Comparison of ENCODE assay signal across 21 cellular contexts in genomic region chr10:132690401-132690800, GRCh38.
DNase-seq lines count a peak whose midpoint lies in the region; FAIRE-seq and TF ChIP-seq lines count a peak whose summit lies in the region.
"Had no signal": no experiment of that assay in that cellular context is flagged by ENCODE, and none has a peak within 500 bp of the region (broad histone marks: within the 10 kb centered on the region; RNA-seq: fewer than 3 reads in every experiment).

No MANE protein-coding gene starts in this region.

- no peak overlapping the region for H3K9ac ChIP-seq in kidney (ENCODE audit: low read length in 2 of 2)
- H3K9ac ChIP-seq: BLaER1 treated with 17β-estradiol and CSF1 and Interleukin-3, amounts not matched to agents 10 nM and 100 nM had no signal

- H3K4me1 ChIP-seq in kidney (ENCODE audit: control insufficient read depth in 1 of 2, insufficient read depth in 1 of 2, low read depth in 1 of 2, low read length in 2 of 2) (no peaks in the 10 kb centered on the region), sigmoid colon (peaks cover 0 to 4% (median 0%) of the 10 kb centered on the region in 4 donors), prostate gland (replicated peaks) (peaks cover 6% of the 10 kb centered on the region)

- peak overlapping the region; percentile 4 for H3K27ac ChIP-seq in caudate nucleus (ENCODE audit: low read depth, low read length)
- no peak overlapping the region for H3K27ac ChIP-seq in kidney (ENCODE audit: low read depth in 2 of 2, low read length in 2 of 2)
- no peak overlapping the region for H3K27ac ChIP-seq in sigmoid colon
- no peak overlapping the region for H3K27ac ChIP-seq in prostate gland
- H3K27ac ChIP-seq: BLaER1 treated with 17β-estradiol and CSF1 and Interleukin-3, amounts not matched to agents 10 nM and 100 nM; SJSA1 had no signal

- WGBS in sigmoid colon, 2 donors: 97% methylated on average over 7 of the region's 7 CpGs
- 99% methylated on average over 7 of the region's 7 CpGs for WGBS in prostate gland

- TF ChIP-seq CTCF in kidney (IDR thresholded peaks at IDR 0.05; ENCODE audit: borderline replicate concordance, extremely low read depth, insufficient read depth) (no peak), sigmoid colon (IDR thresholded peaks at IDR 0.05) (no peak), prostate gland (IDR thresholded peaks at IDR 0.05) (no peak)

- FAIRE-seq in kidney (lab: Jason Lieb, UNC): no peak
- FAIRE-seq: GM19239 had no signal

- H3K36me3 ChIP-seq in kidney (ENCODE audit: control insufficient read depth in 1 of 2, insufficient read depth in 2 of 2, low read length in 2 of 2) (peaks cover 0 to 8% of the 10 kb centered on the region in 2 donors), sigmoid colon (peaks cover 7 to 19% (median 16%) of the 10 kb centered on the region in 4 donors), prostate gland (no peaks in the 10 kb centered on the region)

- no peak for TF ChIP-seq EP300 in sigmoid colon (IDR thresholded peaks at IDR 0.05)

- H3K4me3 ChIP-seq in kidney (ENCODE audit: low read length in 2 of 2) (no peak overlapping the region), sigmoid colon (no peak overlapping the region), prostate gland (no peak overlapping the region)
- H3K4me3 ChIP-seq: BLaER1 treated with 17β-estradiol and CSF1 and Interleukin-3, amounts not matched to agents 10 nM and 100 nM; SJSA1 had no signal

- TF ChIP-seq POLR2A in sigmoid colon (IDR thresholded peaks at IDR 0.05) (no peak), prostate gland (IDR thresholded peaks at IDR 0.05) (no peak)

- intact Hi-C loops in kidney (cut with DNase I): no loop called here
- intact Hi-C loops in sigmoid colon (cut with DNase I): no loop called here
- intact Hi-C loops in prostate gland (cut with DNase I): no loop called here

- H3K27me3 ChIP-seq in sigmoid colon (no peaks in the 10 kb centered on the region), prostate gland (replicated peaks; ENCODE audit: insufficient read depth) (no peaks in the 10 kb centered on the region)
- H3K27me3 ChIP-seq: BLaER1 treated with 17β-estradiol and CSF1 and Interleukin-3, amounts not matched to agents 10 nM and 100 nM; SJSA1 had no signal

- H3K9me3 ChIP-seq in kidney (ENCODE audit: control insufficient read depth in 1 of 2, low read length in 2 of 2) (no peaks in the 10 kb centered on the region), sigmoid colon (no peaks in the 10 kb centered on the region), prostate gland (no peaks in the 10 kb centered on the region)
- H3K9me3 ChIP-seq: Caco-2, SJSA1 had no signal

- peak; percentile 0 for DNase-seq in activated naive CD4-positive, alpha-beta T cell treated with anti-CD3 and anti-CD28 coated beads, Interleukin-2, amount 50 U/mL, for 16 hours
- no peak for DNase-seq in activated naive CD4-positive, alpha-beta T cell treated with Interleukin-2 at 50 U/mL for 16 hours
- DNase-seq in caudate nucleus (lab: John Stamatoyannopoulos, UW): no peak
- peak; percentile 55 for DNase-seq in kidney
- peak; percentile 52 for DNase-seq in sigmoid colon
- DNase-seq in NCI-H2227 treated with DMSO at 0.1 percent for 48 hours (lab: John Stamatoyannopoulos, UW): no peak
- no peak for DNase-seq in prostate gland (ENCODE audit: low spot score)
- DNase-seq in DMS53 treated with DMSO at 0.1 percent for 48 hours (lab: John Stamatoyannopoulos, UW; ENCODE audit: unreplicated experiment): no peak
- DNase-seq: 8988T; CD4-positive, alpha-beta memory T cell; GDM1; KG1; NCI-H1092; NCI-H1436; NCI-H187 treated with DMSO at 0.1 percent for 48 hours; NCI-H2107; NCI-H69 had no signal

Comparison
In these comparisons a context has a peak if more than half of its experiments do, and no peak if none do; other contexts are left out.
1. DNase-seq: peak in activated naive CD4-positive, alpha-beta T cell treated with anti-CD3 and anti-CD28 coated beads, Interleukin-2, amount 50 U/mL, for 16 hours (single experiment), kidney (single experiment) and sigmoid colon (single experiment); none in activated naive CD4-positive, alpha-beta T cell treated with Interleukin-2 at 50 U/mL for 16 hours (single experiment), caudate nucleus (0 of 61), NCI-H2227 treated with DMSO at 0.1 percent for 48 hours (single experiment), prostate gland (single experiment) and DMS53 treated with DMSO at 0.1 percent for 48 hours (single experiment).